9 cellular contexts compared by ENCODE assay signal in the genomic region with DNA sequence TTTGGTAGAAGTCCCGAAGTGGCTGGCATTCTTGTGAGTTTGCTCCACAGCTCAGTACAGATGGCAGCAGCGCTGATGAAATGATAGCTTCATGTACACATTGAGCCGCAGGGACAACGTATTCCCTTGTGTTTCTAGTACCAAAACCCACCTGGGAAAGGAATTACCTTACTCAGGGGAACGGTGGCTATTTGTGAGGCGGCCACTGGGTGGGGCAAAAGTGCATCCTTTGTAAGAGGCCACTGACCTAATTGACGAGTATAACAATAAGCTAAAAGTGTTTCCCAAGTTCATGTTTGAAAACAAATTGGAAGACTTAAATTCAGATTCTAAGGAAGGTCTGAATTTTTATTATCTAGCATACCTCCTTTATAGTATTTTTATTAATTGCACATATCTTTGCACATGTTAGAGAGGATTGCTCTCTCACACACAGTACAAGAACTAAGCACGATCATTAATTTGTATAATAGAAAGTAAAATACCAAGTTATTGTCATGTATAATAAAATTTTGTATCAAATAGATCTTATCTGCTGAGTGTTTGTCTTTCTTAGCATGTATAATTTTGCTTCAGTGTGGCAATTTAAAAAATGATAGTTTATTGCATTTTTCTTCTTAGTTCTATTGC. TPM values are rescaled to one million over a fixed set of nuclear protein-coding genes. Genes with fewer than 3 reads are reported as not detected.
DNase-seq lines count a peak whose midpoint lies in the region; ATAC-seq, FAIRE-seq and TF ChIP-seq lines count a peak whose summit lies in the region.
"Had no signal": no experiment of that assay in that cellular context is flagged by ENCODE, and none has a peak within 500 bp of the region (broad histone marks: within the 10 kb centered on the region; RNA-seq: fewer than 3 reads in every experiment).

No MANE protein-coding gene starts in this region.

- H3K36me3 Mint-ChIP-seq in osteocyte (ENCODE audit: unreplicated experiment): no peaks in the 10 kb centered on the region

- no peaks in the 10 kb centered on the region for H3K27me3 ChIP-seq in GM12878 (replicated peaks in 1 of 2; ENCODE audit: control insufficient read depth in 2 of 2, insufficient read depth in 2 of 2, low read length in 1 of 2)

- no TSS peak for BruUV-seq in GM12878 (replicated peaks; lab: Mats Ljungman, UMichigan)

- WGBS in GM12878 (ENCODE audit: insufficient coverage, insufficient replicate concordance, low lambda C conversion rate, missing lambda C conversion rate): 10% methylated on average over 8 of the region's 8 CpGs

- peak; percentile 51 for ATAC-seq in GM18870 (IDR thresholded peaks at IDR 0.05; ENCODE audit: unreplicated experiment)
- peak; percentile 78 for ATAC-seq in GM12878
- no peak for ATAC-seq in HG02870 (IDR thresholded peaks at IDR 0.05; ENCODE audit: unreplicated experiment)
- no peak for ATAC-seq in HG03378 (IDR thresholded peaks at IDR 0.05; ENCODE audit: unreplicated experiment)

- no peaks in the 10 kb centered on the region for H3K79me2 ChIP-seq in GM12878 (ENCODE audit: control insufficient read depth, insufficient read depth, low read length)

- no peak overlapping the region for H3K27ac ChIP-seq in GM12878 (ENCODE audit: control insufficient read depth, insufficient read depth)

- no peaks in the 10 kb centered on the region for H3K4me1 Mint-ChIP-seq in osteocyte (ENCODE audit: unreplicated experiment)

- no peaks in the 10 kb centered on the region for H3K27me3 Mint-ChIP-seq in osteocyte (ENCODE audit: unreplicated experiment)

- H3K9me3 ChIP-seq in GM12878 (replicated peaks; ENCODE audit: control insufficient read depth, insufficient read depth, low read length): no peaks in the 10 kb centered on the region

- POLR2A ChIA-PET in GM12878 (lab: Charles Lee): no interaction called here

- intact Hi-C loops in GM12878 (cut with micrococcal nuclease; ENCODE audit: unreplicated experiment): loop anchor here (5.0 kb wide), 1 partner anchor 772 kb away; no protein-coding TSS in a partner anchor

- TF ChIP-seq CTCF in GM12878 (IDR thresholded peaks at IDR 0.05 in 2 of 3, conservative IDR thresholded peaks at IDR 0.05 in 1 of 3; ENCODE audit: control insufficient read depth in 2 of 3, extremely low read depth in 1 of 3, insufficient read depth in 1 of 3, low read depth in 3 of 3, low read length in 3 of 3) (peak in 2 of 3 experiments; percentile 51 to 57; a peak in 4 of 6 replicates), osteocyte (IDR thresholded peaks at IDR 0.05) (peak; percentile 19), foreskin fibroblast (IDR thresholded peaks at IDR 0.05; ENCODE audit: low read depth, low read length) (no peak)

- no peaks in the 10 kb centered on the region for H4K20me1 ChIP-seq in GM12878 (ENCODE audit: control insufficient read depth, insufficient read depth)

- RAD21 ChIA-PET in GM12878 (lab: Charles Lee; ENCODE audit: unreplicated experiment): interaction anchor here (1.0 kb wide), 1 partner anchor 28 kb away, joined by 8 read pairs; no protein-coding TSS in a partner anchor

- CTCF ChIA-PET in GM12878 (lab: Yijun Ruan, JAX): interaction anchor here (0.7 to 1.2 kb wide), 5 partner anchors 10 to 189 kb away, joined by 3 to 7 read pairs (median 4); no protein-coding TSS in a partner anchor

- TF ChIP-seq POLR2A in GM12878 (IDR thresholded peaks at IDR 0.05; ENCODE audit: low read depth, low read length): no peak

- peak; percentile 16; the same call in 1 of the 2 replicates for TF ChIP-seq RAD21 in GM12878 (IDR thresholded peaks at IDR 0.05; ENCODE audit: insufficient read depth, low read depth, low read length)

- H3K36me3 ChIP-seq in GM12878 (ENCODE audit: control insufficient read depth in 2 of 2, insufficient read depth in 2 of 2, low read length in 1 of 2): no peaks in the 10 kb centered on the region

- no peak for FAIRE-seq in GM12878 (lab: Jason Lieb, UNC)

- H3K4me3 Mint-ChIP-seq in osteocyte (ENCODE audit: unreplicated experiment): no peak overlapping the region

- no peak overlapping the region for H3K4me2 ChIP-seq in GM12878 (ENCODE audit: control insufficient read depth, insufficient read depth)

- H3K4me3 ChIP-seq in GM12878 (no peak overlapping the region), foreskin fibroblast (ENCODE audit: low read depth in 1 of 2, low read length in 2 of 2) (no peak overlapping the region)

- no peak overlapping the region for H3K27ac Mint-ChIP-seq in osteocyte (ENCODE audit: unreplicated experiment)

- no peaks in the 10 kb centered on the region for H3K4me1 ChIP-seq in GM12878 (ENCODE audit: control insufficient read depth, insufficient read depth, low read length)

- no peak overlapping the region for H2AFZ ChIP-seq in GM12878 (ENCODE audit: control insufficient read depth, low read depth, low read length)

- H3K9ac ChIP-seq in GM12878 (ENCODE audit: control insufficient read depth, insufficient read depth, low read length): no peak overlapping the region

- DNase-seq in NCI-H146 treated with DMSO at 0.1 percent for 48 hours (lab: John Stamatoyannopoulos, UW; ENCODE audit: unreplicated experiment): peak; percentile 91
- DNase-seq in GM12878 (ENCODE audit: low read depth, low spot score): no peak
- no peak for DNase-seq in osteocyte (ENCODE audit: extremely low spot score, unreplicated experiment)
- no peak for DNase-seq in T1000 (lab: John Stamatoyannopoulos, UW)
- DNase-seq in foreskin fibroblast: no peak

- no peaks in the 10 kb centered on the region for H3K9me3 Mint-ChIP-seq in osteocyte (ENCODE audit: unreplicated experiment)

- SMC1A ChIA-PET in GM12878 (lab: Charles Lee; ENCODE audit: uncharacterized antibody, unreplicated experiment): interaction anchor here (0.8 to 1.3 kb wide), 3 partner anchors 9 to 38 kb away, joined by 3 to 4 read pairs (median 4); no protein-coding TSS in a partner anchor

- in situ Hi-C loops in GM12878 (cut with MboI): no loop called here

- TF ChIP-seq EP300 in GM12878 (IDR thresholded peaks at IDR 0.05; ENCODE audit: borderline replicate concordance in 1 of 2, control insufficient read depth in 1 of 2, low read depth in 2 of 2, low read length in 2 of 2): no peak

TF ChIP-seq in GM12878, 131 proteins besides CTCF, POLR2A, EP300 and RAD21:
- no peak for TF ChIP-seq BRCA1 (IDR thresholded peaks at IDR 0.05; ENCODE audit: low read depth, low read length)
- peak; percentile 16; the same call in 1 of the 2 replicates for TF ChIP-seq SMC3 (IDR thresholded peaks at IDR 0.05; ENCODE audit: borderline replicate concordance, low read length)
- no peak for TF ChIP-seq CREM (IDR thresholded peaks at IDR 0.05; ENCODE audit: low read depth)
- TF ChIP-seq KLF5 (IDR thresholded peaks at IDR 0.05; ENCODE audit: partially characterized antibody): no peak
TF ChIP-seq in GM12878: peak in this region for 1.

RNA-seq across cellular contexts. Expression of a gene that starts 25.3 kb away (rescaled TPM):
- not detected in 2 replicates for total RNA-seq in GM12878 (2013; cell fraction: nucleolus; rRNA removed)
- total RNA-seq in GM12878 (2014; rRNA removed) (not detected in 2 replicates), GM12878 (2014; rRNA removed; fragmentation: Illumina TruSeq; extraction: Trizol) (not detected in 2 replicates), GM12878 (2021) (not detected in 2 replicates), osteocyte (not detected in 2 replicates)
- polyA plus RNA-seq in GM12878 (2011; ENCODE audit: low read depth): not detected
- polyA plus RNA-seq in GM12878 (2011; rRNA removed) (0.01 and 0.03 TPM in 2 replicates), GM12878 (2014; fragmentation: Illumina TruSeq; extraction: Trizol) (not detected in 2 replicates), GM12878 (2014; fragmentation: Nextera tagmentation; extraction: Ambion mirVana) (not detected), GM12878 (2014; rRNA removed) (not detected in 2 replicates), GM12878 (2016; fragmentation: Nextera tagmentation; extraction: Ambion mirVana) (not detected)
- polyA plus RNA-seq in GM12878 (2011; cell fraction: cytosol; rRNA removed): not detected in 2 replicates
- polyA plus RNA-seq in GM12878 (2011; cell fraction: nucleus; rRNA removed): not detected in 2 replicates
- not detected in 2 replicates for polyA plus RNA-seq in GM12878 (2012)
- 0.07 TPM in 1 of 2 replicates, not detected in the other for polyA minus RNA-seq in GM12878 (2011; rRNA and poly(A)+ RNA removed)
- polyA minus RNA-seq in GM12878 (2011; cell fraction: cytosol; rRNA and poly(A)+ RNA removed): 0.42 TPM in 1 of 2 replicates, not detected in the other
- polyA minus RNA-seq in GM12878 (2011; cell fraction: nucleus; rRNA and poly(A)+ RNA removed): not detected in 2 replicates
- total RNA-seq: pulmonary artery endothelial cell had no signal

Comparison
In these comparisons a context has a peak if more than half of its experiments do, and no peak if none do; other contexts are left out.
1. ATAC-seq: peak in GM18870 (single experiment) and GM12878 (single experiment); none in HG02870 (single experiment) and HG03378 (single experiment).